In genomic region chr3:17741621-17742091, GRCh38 we compare ENCODE assay signal across 8 cellular contexts. TPM values are rescaled to one million over a fixed set of nuclear protein-coding genes. Genes with fewer than 3 reads are reported as not detected.
DNase-seq lines count a peak whose midpoint lies in the region; ATAC-seq and TF ChIP-seq lines count a peak whose summit lies in the region.

No MANE protein-coding gene starts in this region.

- no peak for TF ChIP-seq CTCF in ovary (IDR thresholded peaks at IDR 0.05)

- no peaks in the 10 kb centered on the region for H3K9me3 ChIP-seq in SJCRH30 (replicated peaks)
- no peaks in the 10 kb centered on the region for H3K9me3 ChIP-seq in ovary

- H3K27me3 Mint-ChIP-seq in activated T-cell treated with anti-CD3 and anti-CD28 coated beads, Interleukin-2, amount 50 U/mL, for 4 hours (ENCODE audit: low read depth), result no peaks in the 10 kb centered on the region

- H3K36me3 ChIP-seq in SJCRH30, result no peaks in the 10 kb centered on the region; the same call in none of the 2 replicates
- H3K36me3 ChIP-seq in ovary, result no peaks in the 10 kb centered on the region

- peak overlapping the region; percentile 94 for H3K27ac ChIP-seq in SJCRH30
- peak overlapping the region; percentile 98 for H3K27ac ChIP-seq in epithelial cell of prostate
- peak overlapping the region; percentile 93 to 96 for H3K27ac ChIP-seq in ovary

- H3K4me1 ChIP-seq in SJCRH30, result peaks cover 7% of the 10 kb centered on the region
- H3K4me1 ChIP-seq in ovary (ENCODE audit: insufficient read depth), result peaks cover 5% of the 10 kb centered on the region

- no peaks in the 10 kb centered on the region for H3K36me3 Mint-ChIP-seq in activated T-cell treated with anti-CD3 and anti-CD28 coated beads, Interleukin-2, amount 50 U/mL, for 4 hours (ENCODE audit: insufficient read depth)

- H3K4me3 Mint-ChIP-seq in activated T-cell treated with anti-CD3 and anti-CD28 coated beads, Interleukin-2, amount 50 U/mL, for 4 hours, result peak overlapping the region; percentile 90

- peaks cover 41% of the 10 kb centered on the region for H3K4me1 Mint-ChIP-seq in activated T-cell treated with anti-CD3 and anti-CD28 coated beads, Interleukin-2, amount 50 U/mL, for 4 hours (ENCODE audit: low read depth)

- peak overlapping the region; percentile 81 for H3K4me3 ChIP-seq in SJCRH30
- H3K4me3 ChIP-seq in ovary, result peak overlapping the region; percentile 91

- no peak for TF ChIP-seq POLR2A in ovary (IDR thresholded peaks at IDR 0.05)

- no peaks in the 10 kb centered on the region for H3K9me3 Mint-ChIP-seq in activated T-cell treated with anti-CD3 and anti-CD28 coated beads, Interleukin-2, amount 50 U/mL, for 4 hours

- H3K27me3 ChIP-seq in SJCRH30 (no peaks in the 10 kb centered on the region), ovary (no peaks in the 10 kb centered on the region)

- WGBS in ovary, 3 donors, result 1% methylated on average over 17 of the region's 17 CpGs

- TF ChIP-seq EP300 in ovary (IDR thresholded peaks at IDR 0.05), result no peak

- no peak for ATAC-seq in activated T-cell treated with anti-CD3 and anti-CD28 coated beads, Interleukin-2, amount 50 U/mL, for 4 hours

- DNase-seq in activated T-cell treated with anti-CD3 and anti-CD28 coated beads, Interleukin-2, amount 50 U/mL, for 4 hours, result no peak
- DNase-seq in activated T-cell treated with anti-CD3 and anti-CD28 coated beads for 4 hours (no peak), SJCRH30 (no peak), epithelial cell of prostate (ENCODE audit: low read depth, low spot score) (no peak), ovary (peak in 1 of 5 donors; percentile 60), NCI-H1105 (lab: John Stamatoyannopoulos, UW) (no peak), DMS 273 (lab: John Stamatoyannopoulos, UW; ENCODE audit: unreplicated experiment) (no peak), NCI-H2107 (lab: John Stamatoyannopoulos, UW) (no peak)

- intact Hi-C loops in ovary (cut with DNase I), result loop anchor here in 1 of 4 donors (5.0 kb wide), 1 partner anchor 1474 kb away; the partner anchor contains the start of gene OXNAD1

RNA-seq across cellular contexts. Expression of gene TBC1D5, which starts 0.8 kb away (rescaled TPM):
- 10 to 100 TPM; 22.4 to 25.3 (median 25.2) TPM for total RNA-seq in activated T-cell treated with anti-CD3 and anti-CD28 coated beads, Interleukin-2, amount 50 U/mL, for 4 hours
- 45.4 and 59.4 TPM in 2 replicates for total RNA-seq in SJCRH30 (2014; rRNA removed; shearing (Covaris generic))
- total RNA-seq in ovary, result 10 to 100 TPM; 48.8 to 73.5 (median 61.0) TPM
- 10 to 100 TPM; 20.7 to 71.8 TPM for polyA plus RNA-seq in ovary
